ENCODE assay signal across 8 cellular contexts in the genomic region with DNA sequence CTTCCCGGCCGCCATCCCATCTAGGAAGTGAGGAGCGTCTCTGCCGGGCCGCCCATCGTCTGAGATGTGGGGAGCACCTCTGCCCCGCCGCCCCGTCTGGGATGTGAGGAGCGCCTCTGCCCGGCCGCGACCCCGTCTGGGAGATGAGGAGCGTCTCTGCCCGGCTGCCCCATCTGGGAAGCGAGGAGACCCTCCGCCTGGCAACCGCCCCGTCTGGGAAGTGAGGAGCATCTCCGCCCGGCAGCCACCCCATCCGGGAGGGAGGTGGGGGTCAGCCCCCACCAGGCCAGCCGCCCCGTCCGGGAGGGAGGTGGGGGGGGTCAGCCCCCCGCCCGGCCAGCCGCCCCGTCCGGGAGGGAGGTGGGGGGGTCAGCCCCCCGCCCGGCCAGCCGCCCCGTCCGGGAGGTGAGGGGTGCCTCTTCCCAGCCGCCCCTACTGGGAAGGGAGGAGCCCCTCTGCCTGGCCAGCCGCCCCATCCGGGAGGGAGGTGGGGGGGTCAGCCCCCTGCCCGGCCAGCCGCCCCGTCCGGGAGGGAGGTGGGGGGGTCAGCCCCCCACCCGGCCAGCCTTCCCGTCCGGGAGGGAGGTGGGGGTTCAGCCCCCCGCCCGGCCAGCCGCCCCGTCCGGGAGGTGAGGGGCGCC. TPM values are rescaled to one million over a fixed set of nuclear protein-coding genes. Genes with fewer than 3 reads are reported as not detected.
"Had no signal": no experiment of that assay in that cellular context is flagged by ENCODE, and none has a peak within 500 bp of the region (broad histone marks: within the 10 kb centered on the region; RNA-seq: fewer than 3 reads in every experiment).

No MANE protein-coding gene starts in this region.

RNA-seq across cellular contexts. Expression of a gene that starts 56.9 kb away (rescaled TPM):
- total RNA-seq: kidney epithelial cell, lung microvascular endothelial cell, mammary epithelial cell, mesothelial cell of epicardium, myocyte had no signal
- polyA plus RNA-seq: hepatocyte; keratinocyte; mammary epithelial cell; naive thymus-derived CD4-positive, alpha-beta T cell had no signal
